ENCODE assay signal across 1 cellular context in the genomic region with DNA sequence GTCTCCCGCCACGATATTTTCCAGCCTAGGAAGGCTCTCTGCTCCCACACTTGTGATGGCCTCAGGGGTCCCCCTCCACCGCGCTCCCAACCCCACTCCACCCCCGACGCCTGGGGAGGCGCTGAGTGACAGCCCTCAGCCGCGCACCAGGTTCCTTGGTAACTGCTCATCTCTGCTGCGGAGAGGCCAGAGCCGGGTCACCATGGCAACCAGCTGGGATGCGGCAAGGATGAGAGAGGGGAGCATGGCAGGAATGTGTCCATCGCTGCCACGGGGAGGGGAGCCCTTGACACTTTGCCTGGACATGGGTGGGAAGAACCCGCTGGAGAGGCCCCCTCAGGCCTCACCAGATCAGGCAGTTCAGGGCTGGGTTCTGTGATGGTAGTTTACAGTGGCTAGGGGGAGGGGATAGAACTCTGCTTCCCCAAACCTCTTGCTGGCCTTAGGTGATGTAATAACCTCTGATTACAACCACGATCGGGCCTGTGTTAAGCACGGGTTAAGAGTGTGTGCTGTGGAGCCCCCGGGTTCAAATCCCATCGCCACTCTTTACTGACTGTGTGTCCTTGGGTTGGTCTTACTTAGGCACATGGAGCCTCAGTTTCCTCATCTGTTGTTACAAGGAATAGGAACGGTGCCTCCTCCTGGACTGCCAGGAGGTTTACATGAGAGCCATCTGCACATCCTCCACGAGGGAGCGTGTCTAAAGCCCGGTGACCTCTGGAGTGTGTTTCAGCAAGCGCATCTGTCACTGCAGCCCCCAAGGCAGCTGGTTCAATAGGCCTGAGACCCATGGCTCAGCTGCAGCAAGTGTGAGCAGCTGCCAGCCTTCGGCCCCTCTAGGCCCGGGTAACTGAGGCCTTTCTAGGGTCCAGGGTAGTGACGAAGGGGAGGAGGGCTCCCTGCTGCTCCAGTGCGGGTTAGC.
TF ChIP-seq lines count a peak whose summit lies in the region.

No MANE protein-coding gene starts in this region.

TF ChIP-seq in K562, 482 proteins besides CTCF, POLR2A, EP300 and RAD21 (continued from another document and continues in another):
- TF ChIP-seq ZBTB49 (CRISPR knock-in tag; IDR thresholded peaks at IDR 0.05; ENCODE audit: borderline replicate concordance): no peak
- TF ChIP-seq, protein P1, sequence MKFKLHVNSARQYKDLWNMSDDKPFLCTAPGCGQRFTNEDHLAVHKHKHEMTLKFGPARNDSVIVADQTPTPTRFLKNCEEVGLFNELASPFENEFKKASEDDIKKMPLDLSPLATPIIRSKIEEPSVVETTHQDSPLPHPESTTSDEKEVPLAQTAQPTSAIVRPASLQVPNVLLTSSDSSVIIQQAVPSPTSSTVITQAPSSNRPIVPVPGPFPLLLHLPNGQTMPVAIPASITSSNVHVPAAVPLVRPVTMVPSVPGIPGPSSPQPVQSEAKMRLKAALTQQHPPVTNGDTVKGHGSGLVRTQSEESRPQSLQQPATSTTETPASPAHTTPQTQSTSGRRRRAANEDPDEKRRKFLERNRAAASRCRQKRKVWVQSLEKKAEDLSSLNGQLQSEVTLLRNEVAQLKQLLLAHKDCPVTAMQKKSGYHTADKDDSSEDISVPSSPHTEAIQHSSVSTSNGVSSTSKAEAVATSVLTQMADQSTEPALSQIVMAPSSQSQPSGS (CRISPR knock-in tag; IDR thresholded peaks at IDR 0.05): no peak
- no peak for TF ChIP-seq MGA (IDR thresholded peaks at IDR 0.05)
- TF ChIP-seq ELF4 (CRISPR knock-in tag; IDR thresholded peaks at IDR 0.05): no peak
- TF ChIP-seq, protein P2, sequence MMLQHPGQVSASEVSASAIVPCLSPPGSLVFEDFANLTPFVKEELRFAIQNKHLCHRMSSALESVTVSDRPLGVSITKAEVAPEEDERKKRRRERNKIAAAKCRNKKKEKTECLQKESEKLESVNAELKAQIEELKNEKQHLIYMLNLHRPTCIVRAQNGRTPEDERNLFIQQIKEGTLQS (IDR thresholded peaks at IDR 0.05): peak; percentile 64
- TF ChIP-seq, protein P2 (CRISPR knock-in tag; conservative IDR thresholded peaks at IDR 0.05): no peak
- TF ChIP-seq RCOR1 (IDR thresholded peaks at IDR 0.05; ENCODE audit: borderline replicate concordance in 1 of 2, low read depth in 2 of 2, low read length in 2 of 2): peak in 1 of 2 experiments; percentile 71; a peak in 2 of 4 replicates
- no peak for TF ChIP-seq ZNF830 (CRISPR knock-in tag; IDR thresholded peaks at IDR 0.05)
- no peak for TF ChIP-seq ZNF512 (tag; IDR thresholded peaks at IDR 0.05)
- no peak for TF ChIP-seq DMBX1 (CRISPR knock-in tag; IDR thresholded peaks at IDR 0.05; ENCODE audit: borderline replicate concordance)
- TF ChIP-seq CTBP1 (IDR thresholded peaks at IDR 0.05; ENCODE audit: borderline replicate concordance): peak; percentile 91
- no peak for TF ChIP-seq TAF1 (IDR thresholded peaks at IDR 0.05; ENCODE audit: control insufficient read depth, extremely low read depth, insufficient read depth, low read length, severe bottlenecking)
- TF ChIP-seq, protein P3, sequence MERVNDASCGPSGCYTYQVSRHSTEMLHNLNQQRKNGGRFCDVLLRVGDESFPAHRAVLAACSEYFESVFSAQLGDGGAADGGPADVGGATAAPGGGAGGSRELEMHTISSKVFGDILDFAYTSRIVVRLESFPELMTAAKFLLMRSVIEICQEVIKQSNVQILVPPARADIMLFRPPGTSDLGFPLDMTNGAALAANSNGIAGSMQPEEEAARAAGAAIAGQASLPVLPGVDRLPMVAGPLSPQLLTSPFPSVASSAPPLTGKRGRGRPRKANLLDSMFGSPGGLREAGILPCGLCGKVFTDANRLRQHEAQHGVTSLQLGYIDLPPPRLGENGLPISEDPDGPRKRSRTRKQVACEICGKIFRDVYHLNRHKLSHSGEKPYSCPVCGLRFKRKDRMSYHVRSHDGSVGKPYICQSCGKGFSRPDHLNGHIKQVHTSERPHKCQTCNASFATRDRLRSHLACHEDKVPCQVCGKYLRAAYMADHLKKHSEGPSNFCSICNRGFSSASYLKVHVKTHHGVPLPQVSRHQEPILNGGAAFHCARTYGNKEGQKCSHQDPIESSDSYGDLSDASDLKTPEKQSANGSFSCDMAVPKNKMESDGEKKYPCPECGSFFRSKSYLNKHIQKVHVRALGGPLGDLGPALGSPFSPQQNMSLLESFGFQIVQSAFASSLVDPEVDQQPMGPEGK (CRISPR knock-in tag; IDR thresholded peaks at IDR 0.05; ENCODE audit: borderline replicate concordance): no peak
- TF ChIP-seq PTBP1 (IDR thresholded peaks at IDR 0.05; ENCODE audit: low read depth, low read length): 0 out of 2 replicates have a peak, but pooled peaks have one; percentile 18
- TF ChIP-seq TAL1 (IDR thresholded peaks at IDR 0.05): no peak
- TF ChIP-seq CBX2 (IDR thresholded peaks at IDR 0.05; ENCODE audit: insufficient read depth, low read length, poor library complexity, severe bottlenecking): no peak
- TF ChIP-seq SMAD3 (CRISPR knock-in tag; conservative IDR thresholded peaks at IDR 0.05): no peak
- TF ChIP-seq CSDE1 (IDR thresholded peaks at IDR 0.05): 0 out of 4 replicates have a peak, but pooled peaks of 1 of the 2 experiments have one; percentile 59
- peak; percentile 95 for TF ChIP-seq RFX1 (IDR thresholded peaks at IDR 0.05)
- no peak for TF ChIP-seq FOXO4 (CRISPR knock-in tag; IDR thresholded peaks at IDR 0.05)
- 0 out of 2 replicates have a peak, but pooled peaks have one; percentile 7 for TF ChIP-seq TFAP4 (CRISPR knock-in tag; IDR thresholded peaks at IDR 0.05; ENCODE audit: borderline replicate concordance)
- no peak for TF ChIP-seq ZFX (CRISPR knock-in tag; IDR thresholded peaks at IDR 0.05)
- no peak for TF ChIP-seq ZBTB17 (CRISPR knock-in tag; IDR thresholded peaks at IDR 0.05)
- TF ChIP-seq ZNF696 (CRISPR knock-in tag; conservative IDR thresholded peaks at IDR 0.05): no peak
- TF ChIP-seq NFATC3 (IDR thresholded peaks at IDR 0.05): no peak
